ENCODE assay signal across 1 cellular context in the genomic region with DNA sequence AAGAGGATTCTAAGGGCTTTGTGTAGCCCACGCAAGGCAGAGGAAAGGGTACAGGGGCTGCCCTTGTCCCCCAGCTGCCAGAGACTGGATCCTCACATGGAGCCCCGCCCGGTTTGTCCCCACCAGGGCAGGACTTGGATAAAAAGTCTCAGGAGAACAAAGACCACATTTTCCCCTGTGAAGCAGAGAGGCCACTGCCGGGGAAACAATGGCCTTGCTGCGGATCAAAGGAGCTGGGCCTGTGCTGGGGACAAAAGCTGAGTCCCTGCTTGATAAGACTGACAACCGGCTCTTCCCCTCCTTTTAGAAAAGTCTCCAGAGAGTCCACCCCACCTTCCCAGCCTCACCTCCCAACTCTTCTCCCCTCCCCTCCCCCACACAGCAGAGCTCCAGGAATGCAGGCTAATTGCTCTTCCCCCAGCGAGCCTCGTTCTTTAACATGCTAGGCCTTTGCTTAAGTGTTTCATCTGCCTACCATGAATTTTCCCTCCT.
TF ChIP-seq lines count a peak whose summit lies in the region.

No MANE protein-coding gene starts in this region.

TF ChIP-seq in HepG2, 621 proteins besides CTCF, POLR2A, EP300 and RAD21 (continued from another document and continues in another):
- TF ChIP-seq ZBTB10 (CRISPR knock-in tag; IDR thresholded peaks at IDR 0.05; ENCODE audit: borderline replicate concordance) (no peak), DNMT3B (CRISPR knock-in tag; conservative IDR thresholded peaks at IDR 0.05) (no peak), CENPX (CRISPR knock-in tag; IDR thresholded peaks at IDR 0.05) (no peak), SALL2 (CRISPR knock-in tag; IDR thresholded peaks at IDR 0.05) (no peak), ZSCAN30 (CRISPR knock-in tag; IDR thresholded peaks at IDR 0.05) (no peak), ZNF816 (CRISPR knock-in tag; IDR thresholded peaks at IDR 0.05; ENCODE audit: borderline replicate concordance) (no peak), ZBTB8A (CRISPR knock-in tag; IDR thresholded peaks at IDR 0.05; ENCODE audit: borderline replicate concordance, low read depth) (no peak), SOX13 (IDR thresholded peaks at IDR 0.05) (peak; percentile 100), SOX13 (CRISPR knock-in tag; conservative IDR thresholded peaks at IDR 0.05 in 1 of 2, IDR thresholded peaks at IDR 0.05 in 1 of 2) (peak in 1 of 2 experiments; percentile 100; a peak in 2 of 4 replicates), RFX1 (IDR thresholded peaks at IDR 0.05) (no peak), NFE2 (CRISPR knock-in tag; IDR thresholded peaks at IDR 0.05) (no peak), HNRNPH1 (optimal IDR thresholded peaks at IDR 0.05; ENCODE audit: low read depth, low read length) (no peak), FOXA1 (IDR thresholded peaks at IDR 0.05) (no peak), FOXA1 (CRISPR knock-in tag; IDR thresholded peaks at IDR 0.05) (peak; percentile 30; the same call in 1 of the 2 replicates), AHR (CRISPR knock-in tag; IDR thresholded peaks at IDR 0.05) (no peak), ZKSCAN8 (CRISPR knock-in tag; IDR thresholded peaks at IDR 0.05; ENCODE audit: borderline replicate concordance) (no peak), SNAI1 (CRISPR knock-in tag; IDR thresholded peaks at IDR 0.05; ENCODE audit: borderline replicate concordance) (no peak), SOX5 (CRISPR knock-in tag; IDR thresholded peaks at IDR 0.05; ENCODE audit: borderline replicate concordance) (peak; percentile 100), CHCHD3 (CRISPR knock-in tag; IDR thresholded peaks at IDR 0.05) (no peak), FLYWCH1 (CRISPR knock-in tag; IDR thresholded peaks at IDR 0.05) (no peak), ZNF350 (CRISPR knock-in tag; IDR thresholded peaks at IDR 0.05; ENCODE audit: borderline replicate concordance, low read depth) (0 out of 2 replicates have a peak, but pooled peaks have one; percentile 52), ZNF253 (CRISPR knock-in tag; IDR thresholded peaks at IDR 0.05; ENCODE audit: borderline replicate concordance) (no peak), CREB3 (CRISPR knock-in tag; IDR thresholded peaks at IDR 0.05) (no peak), ATAD3A (CRISPR knock-in tag; IDR thresholded peaks at IDR 0.05) (no peak), ZNF563 (CRISPR knock-in tag; IDR thresholded peaks at IDR 0.05) (no peak), ZUFSP (CRISPR knock-in tag; IDR thresholded peaks at IDR 0.05; ENCODE audit: borderline replicate concordance) (no peak), ZMYM4 (CRISPR knock-in tag; IDR thresholded peaks at IDR 0.05) (peak; percentile 72; the same call in 1 of the 2 replicates), ZSCAN5A (CRISPR knock-in tag; IDR thresholded peaks at IDR 0.05; ENCODE audit: borderline replicate concordance) (no peak), ZNF30 (CRISPR knock-in tag; IDR thresholded peaks at IDR 0.05) (no peak), KDM5A (IDR thresholded peaks at IDR 0.05; ENCODE audit: borderline replicate concordance, low read length) (no peak), ZNF260 (CRISPR knock-in tag; IDR thresholded peaks at IDR 0.05; ENCODE audit: borderline replicate concordance, low read depth) (no peak), PHF5A (CRISPR knock-in tag; IDR thresholded peaks at IDR 0.05; ENCODE audit: low read depth, unreplicated experiment) (no peak), ZFP90 (CRISPR knock-in tag; IDR thresholded peaks at IDR 0.05; ENCODE audit: borderline replicate concordance) (no peak), HNF4A (CRISPR knock-in tag; IDR thresholded peaks at IDR 0.05) (peak; percentile 74), ZNF737 (CRISPR knock-in tag; IDR thresholded peaks at IDR 0.05; ENCODE audit: borderline replicate concordance) (no peak), MIXL1 (CRISPR knock-in tag; IDR thresholded peaks at IDR 0.05) (no peak), MED13 (CRISPR knock-in tag; IDR thresholded peaks at IDR 0.05) (peak; percentile 83; the same call in 1 of the 2 replicates), THAP11 (CRISPR knock-in tag; IDR thresholded peaks at IDR 0.05) (peak; percentile 44), ZBTB26 (CRISPR knock-in tag; IDR thresholded peaks at IDR 0.05; ENCODE audit: borderline replicate concordance) (no peak), SOX6 (IDR thresholded peaks at IDR 0.05) (no peak), SOX6 (CRISPR knock-in tag; IDR thresholded peaks at IDR 0.05) (peak; percentile 100), JUNB (CRISPR knock-in tag; IDR thresholded peaks at IDR 0.05; ENCODE audit: borderline replicate concordance) (no peak), SALL1 (CRISPR knock-in tag; IDR thresholded peaks at IDR 0.05) (peak; percentile 82), WIZ (CRISPR knock-in tag; IDR thresholded peaks at IDR 0.05) (no peak), MTF1 (CRISPR knock-in tag; IDR thresholded peaks at IDR 0.05) (no peak), MAFK (conservative IDR thresholded peaks at IDR 0.05 in 1 of 2, IDR thresholded peaks at IDR 0.05 in 1 of 2; ENCODE audit: low read length in 2 of 2) (no peak), GTF3A (CRISPR knock-in tag; conservative IDR thresholded peaks at IDR 0.05) (no peak), MEF2D (CRISPR knock-in tag; IDR thresholded peaks at IDR 0.05) (no peak)
- TF ChIP-seq, protein P1, sequence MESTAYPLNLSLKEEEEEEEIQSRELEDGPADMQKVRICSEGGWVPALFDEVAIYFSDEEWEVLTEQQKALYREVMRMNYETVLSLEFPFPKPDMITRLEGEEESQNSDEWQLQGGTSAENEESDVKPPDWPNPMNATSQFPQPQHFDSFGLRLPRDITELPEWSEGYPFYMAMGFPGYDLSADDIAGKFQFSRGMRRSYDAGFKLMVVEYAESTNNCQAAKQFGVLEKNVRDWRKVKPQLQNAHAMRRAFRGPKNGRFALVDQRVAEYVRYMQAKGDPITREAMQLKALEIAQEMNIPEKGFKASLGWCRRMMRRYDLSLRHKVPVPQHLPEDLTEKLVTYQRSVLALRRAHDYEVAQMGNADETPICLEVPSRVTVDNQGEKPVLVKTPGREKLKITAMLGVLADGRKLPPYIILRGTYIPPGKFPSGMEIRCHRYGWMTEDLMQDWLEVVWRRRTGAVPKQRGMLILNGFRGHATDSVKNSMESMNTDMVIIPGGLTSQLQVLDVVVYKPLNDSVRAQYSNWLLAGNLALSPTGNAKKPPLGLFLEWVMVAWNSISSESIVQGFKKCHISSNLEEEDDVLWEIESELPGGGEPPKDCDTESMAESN (CRISPR knock-in tag; conservative IDR thresholded peaks at IDR 0.05): no peak
- TF ChIP-seq, protein P2, sequence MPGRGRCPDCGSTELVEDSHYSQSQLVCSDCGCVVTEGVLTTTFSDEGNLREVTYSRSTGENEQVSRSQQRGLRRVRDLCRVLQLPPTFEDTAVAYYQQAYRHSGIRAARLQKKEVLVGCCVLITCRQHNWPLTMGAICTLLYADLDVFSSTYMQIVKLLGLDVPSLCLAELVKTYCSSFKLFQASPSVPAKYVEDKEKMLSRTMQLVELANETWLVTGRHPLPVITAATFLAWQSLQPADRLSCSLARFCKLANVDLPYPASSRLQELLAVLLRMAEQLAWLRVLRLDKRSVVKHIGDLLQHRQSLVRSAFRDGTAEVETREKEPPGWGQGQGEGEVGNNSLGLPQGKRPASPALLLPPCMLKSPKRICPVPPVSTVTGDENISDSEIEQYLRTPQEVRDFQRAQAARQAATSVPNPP (CRISPR knock-in tag; IDR thresholded peaks at IDR 0.05): no peak
- TF ChIP-seq, protein P3, sequence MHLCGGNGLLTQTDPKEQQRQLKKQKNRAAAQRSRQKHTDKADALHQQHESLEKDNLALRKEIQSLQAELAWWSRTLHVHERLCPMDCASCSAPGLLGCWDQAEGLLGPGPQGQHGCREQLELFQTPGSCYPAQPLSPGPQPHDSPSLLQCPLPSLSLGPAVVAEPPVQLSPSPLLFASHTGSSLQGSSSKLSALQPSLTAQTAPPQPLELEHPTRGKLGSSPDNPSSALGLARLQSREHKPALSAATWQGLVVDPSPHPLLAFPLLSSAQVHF (CRISPR knock-in tag; IDR thresholded peaks at IDR 0.05): no peak
- TF ChIP-seq, protein P4, sequence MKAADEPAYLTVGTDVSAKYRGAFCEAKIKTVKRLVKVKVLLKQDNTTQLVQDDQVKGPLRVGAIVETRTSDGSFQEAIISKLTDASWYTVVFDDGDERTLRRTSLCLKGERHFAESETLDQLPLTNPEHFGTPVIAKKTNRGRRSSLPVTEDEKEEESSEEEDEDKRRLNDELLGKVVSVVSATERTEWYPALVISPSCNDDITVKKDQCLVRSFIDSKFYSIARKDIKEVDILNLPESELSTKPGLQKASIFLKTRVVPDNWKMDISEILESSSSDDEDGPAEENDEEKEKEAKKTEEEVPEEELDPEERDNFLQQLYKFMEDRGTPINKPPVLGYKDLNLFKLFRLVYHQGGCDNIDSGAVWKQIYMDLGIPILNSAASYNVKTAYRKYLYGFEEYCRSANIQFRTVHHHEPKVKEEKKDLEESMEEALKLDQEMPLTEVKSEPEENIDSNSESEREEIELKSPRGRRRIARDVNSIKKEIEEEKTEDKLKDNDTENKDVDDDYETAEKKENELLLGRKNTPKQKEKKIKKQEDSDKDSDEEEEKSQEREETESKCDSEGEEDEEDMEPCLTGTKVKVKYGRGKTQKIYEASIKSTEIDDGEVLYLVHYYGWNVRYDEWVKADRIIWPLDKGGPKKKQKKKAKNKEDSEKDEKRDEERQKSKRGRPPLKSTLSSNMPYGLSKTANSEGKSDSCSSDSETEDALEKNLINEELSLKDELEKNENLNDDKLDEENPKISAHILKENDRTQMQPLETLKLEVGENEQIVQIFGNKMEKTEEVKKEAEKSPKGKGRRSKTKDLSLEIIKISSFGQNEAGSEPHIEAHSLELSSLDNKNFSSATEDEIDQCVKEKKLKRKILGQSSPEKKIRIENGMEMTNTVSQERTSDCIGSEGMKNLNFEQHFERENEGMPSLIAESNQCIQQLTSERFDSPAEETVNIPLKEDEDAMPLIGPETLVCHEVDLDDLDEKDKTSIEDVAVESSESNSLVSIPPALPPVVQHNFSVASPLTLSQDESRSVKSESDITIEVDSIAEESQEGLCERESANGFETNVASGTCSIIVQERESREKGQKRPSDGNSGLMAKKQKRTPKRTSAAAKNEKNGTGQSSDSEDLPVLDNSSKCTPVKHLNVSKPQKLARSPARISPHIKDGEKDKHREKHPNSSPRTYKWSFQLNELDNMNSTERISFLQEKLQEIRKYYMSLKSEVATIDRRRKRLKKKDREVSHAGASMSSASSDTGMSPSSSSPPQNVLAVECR (CRISPR knock-in tag; IDR thresholded peaks at IDR 0.05; ENCODE audit: borderline replicate concordance): peak; percentile 29; the same call in 1 of the 2 replicates
